15 cellular contexts compared by ENCODE assay signal in the genomic region with DNA sequence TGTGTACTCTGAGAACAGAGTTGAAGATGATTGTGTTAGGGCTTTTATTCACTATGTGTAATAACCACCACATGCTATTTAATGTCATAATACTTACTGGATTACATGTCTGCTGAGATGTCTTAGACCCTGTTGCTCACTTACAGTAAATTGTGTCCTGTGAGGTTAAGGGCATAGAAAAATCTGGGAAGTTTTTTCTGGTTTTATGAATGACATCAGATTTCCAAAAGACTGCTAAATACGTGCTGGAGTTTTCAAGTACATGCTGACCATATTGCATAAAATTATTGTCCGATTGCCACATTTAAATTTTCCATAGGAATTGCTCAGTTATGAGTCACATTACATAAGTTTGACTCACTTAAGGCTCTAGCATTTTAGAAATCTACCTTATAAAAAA.
DNase-seq lines count a peak whose midpoint lies in the region; ATAC-seq and TF ChIP-seq lines count a peak whose summit lies in the region.
"Had no signal": no experiment of that assay in that cellular context is flagged by ENCODE, and none has a peak within 500 bp of the region (broad histone marks: within the 10 kb centered on the region; RNA-seq: fewer than 3 reads in every experiment).

No MANE protein-coding gene starts in this region.

- no peaks in the 10 kb centered on the region for H3K79me2 ChIP-seq in ACC112 (ENCODE audit: control insufficient read depth, insufficient read depth, low read length, unreplicated experiment)

- DNase-seq in HT1080 (ENCODE audit: low read depth) = peak; percentile 79
- DNase-seq in amniotic epithelial cell (ENCODE audit: low read depth) = peak; percentile 96
- DNase-seq in foreskin keratinocyte = peak; percentile 82 to 88
- DNase-seq in HK-2 (ENCODE audit: unreplicated experiment) = no peak
- DNase-seq in epidermal melanocyte (ENCODE audit: insufficient read length, low spot score) = no peak
- no peak for DNase-seq in amygdala (lab: John Stamatoyannopoulos, UW)
- DNase-seq in NCI-H1694 treated with DMSO at 0.1 percent for 48 hours (lab: John Stamatoyannopoulos, UW) = no peak
- DNase-seq: activated CD8-positive, alpha-beta memory T cell treated with anti-CD3 and anti-CD28 coated beads for 24 hours; activated naive CD4-positive, alpha-beta T cell treated with anti-CD3 and anti-CD28 coated beads, Interleukin-2, amount 10 ng/mL, durations not matched to agents 7 days and 5 days; GDM1; heart right ventricle; NCI-H345; stimulated activated CD4-positive, alpha-beta T cell treated with anti-CD3 and anti-CD28 coated beads, Interleukin-15, amount 100 ng/mL, for 24 hours; stimulated activated CD8-positive, alpha-beta memory T cell treated with anti-CD3 and anti-CD28 coated beads, Interleukin-4, amount 100 ng/mL, for 48 hours had no signal

- peak; percentile 98 for ATAC-seq in foreskin keratinocyte
- ATAC-seq: heart right ventricle had no signal

- H3K27ac ChIP-seq in ACC112 (ENCODE audit: low read depth, low read length) = peak overlapping the region; percentile 97
- peak overlapping the region; percentile 15 for H3K27ac ChIP-seq in foreskin keratinocyte

- peak overlapping the region; percentile 32 for H3K4me3 ChIP-seq in ACC112 (ENCODE audit: low read depth, low read length)
- H3K4me3 ChIP-seq: heart right ventricle had no signal

- H2AFZ ChIP-seq in ACC112 (ENCODE audit: low read length, unreplicated experiment) = peak overlapping the region; percentile 56

- H3K4me1 ChIP-seq in ACC112 (ENCODE audit: control insufficient read depth, insufficient read depth, low read length, unreplicated experiment) (peaks cover 20% of the 10 kb centered on the region), foreskin keratinocyte (peaks cover 16% of the 10 kb centered on the region)
- H3K4me1 ChIP-seq: heart right ventricle had no signal

- TF ChIP-seq CTCF in foreskin keratinocyte (conservative IDR thresholded peaks at IDR 0.05) = no peak

- no peaks in the 10 kb centered on the region for H3K27me3 ChIP-seq in ACC112 (ENCODE audit: insufficient read depth, low read length)
- H3K27me3 ChIP-seq in foreskin keratinocyte = no peaks in the 10 kb centered on the region
- H3K27me3 ChIP-seq: heart right ventricle had no signal

- H3K36me3 ChIP-seq in ACC112 (ENCODE audit: insufficient read depth, low read length) = no peaks in the 10 kb centered on the region
- H3K36me3 ChIP-seq: heart right ventricle had no signal

Comparison
In these comparisons a context has a peak if more than half of its experiments do, and no peak if none do; other contexts are left out.
1. DNase-seq: peak in HT1080 (single experiment), amniotic epithelial cell (single experiment) and foreskin keratinocyte (2 of 2); none in HK-2 (single experiment), epidermal melanocyte (single experiment), amygdala (0 of 56) and NCI-H1694 treated with DMSO at 0.1 percent for 48 hours (single experiment).